18 cellular contexts compared by ENCODE assay signal in the genomic region with DNA sequence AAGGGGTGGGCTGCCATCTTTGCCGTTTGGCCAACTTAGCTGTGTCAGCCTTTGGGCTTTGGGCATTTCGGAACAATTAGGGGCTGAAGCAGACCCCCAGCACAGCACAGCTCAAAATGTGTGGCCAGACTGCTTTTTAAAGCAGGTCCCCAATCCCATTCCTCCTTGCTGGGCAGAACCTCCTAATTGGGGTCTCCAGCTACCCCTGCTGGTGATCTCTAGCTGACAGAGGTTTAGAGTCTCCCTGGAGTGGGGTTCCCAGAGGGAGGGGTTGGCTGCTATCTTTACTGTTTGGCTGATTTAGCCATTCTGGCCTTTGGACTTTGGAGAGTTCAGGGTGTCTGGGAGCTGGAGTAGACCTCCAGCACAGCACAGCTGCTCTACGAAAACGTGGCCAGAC.
A peak's percentile ranks its signal among the peaks of the same experiment; 100 is the strongest.
DNase-seq lines count a peak whose midpoint lies in the region; ATAC-seq, FAIRE-seq and TF ChIP-seq lines count a peak whose summit lies in the region.
"Had no signal": no experiment of that assay in that cellular context is flagged by ENCODE, and none has a peak within 500 bp of the region (broad histone marks: within the 10 kb centered on the region; RNA-seq: fewer than 3 reads in every experiment).

No MANE protein-coding gene starts in this region.

- H4K20me1 ChIP-seq in GM23338 (replicated peaks; ENCODE audit: insufficient read depth) (no peaks in the 10 kb centered on the region), H9 (ENCODE audit: control insufficient read depth, insufficient read depth, insufficient read length) (no peaks in the 10 kb centered on the region)

- DNase-seq in GM23338 (ENCODE audit: low spot score) (peak; percentile 24), H9 (no peak), endodermal cell (no peak), trophoblast cell (no peak), small intestine (no peak)
- DNase-seq in stimulated activated CD4-positive, alpha-beta T cell treated with anti-CD3 and anti-CD28 coated beads, Interleukin-4, amount 100 ng/mL, for 4 hours = no peak
- DNase-seq: C1 segment of cervical spinal cord; Calu3; CD4-positive, alpha-beta memory T cell; COR-L47; DMS53; DND-41; GM23248 had no signal

- no peak for FAIRE-seq in small intestine (lab: Jason Lieb, UNC)
- FAIRE-seq: G401.6, GM12878, H54 had no signal

- H3K18ac ChIP-seq in H9 (ENCODE audit: insufficient read length, low read depth, low read length) = no peak overlapping the region
- no peak overlapping the region for H3K18ac ChIP-seq in trophoblast cell (ENCODE audit: low read length)

- H4K5ac ChIP-seq in H9 (ENCODE audit: insufficient read length, low read depth, low read length) = no peak overlapping the region

- H4K12ac ChIP-seq in trophoblast cell (ENCODE audit: low read depth, low read length) = no peak overlapping the region

- no peak overlapping the region for H3K4ac ChIP-seq in H9 (ENCODE audit: low read depth, low read length)
- no peak overlapping the region for H3K4ac ChIP-seq in trophoblast cell (ENCODE audit: low read depth, low read length)

- H3K9me3 ChIP-seq in H9 (ENCODE audit: control insufficient read depth, low read depth, low read length) (no peaks in the 10 kb centered on the region), endodermal cell (ENCODE audit: control insufficient read depth, low read length) (no peaks in the 10 kb centered on the region), trophoblast cell (ENCODE audit: insufficient read depth, low read depth, low read length) (no peaks in the 10 kb centered on the region), small intestine (ENCODE audit: control insufficient read depth, low read depth) (no peaks in the 10 kb centered on the region)

- no peak overlapping the region for H3K27ac Mint-ChIP-seq in GM23338
- H3K27ac Mint-ChIP-seq in H9 = no peak overlapping the region
- H3K27ac Mint-ChIP-seq in endodermal cell = no peak overlapping the region
- H3K27ac Mint-ChIP-seq: CD4-positive, alpha-beta memory T cell had no signal

- H3K9me3 Mint-ChIP-seq in GM23338 (no peaks in the 10 kb centered on the region), H9 (peaks cover 0 to 2% of the 10 kb centered on the region in 2 experiments; a peak in 2 of 5 replicates), endodermal cell (no peaks in the 10 kb centered on the region)

- no peak overlapping the region for H3K56ac ChIP-seq in H9 (ENCODE audit: insufficient read length, low read depth, low read length)

- H2BK120ac ChIP-seq in H9 (ENCODE audit: low read depth, low read length, poor library complexity, severe bottlenecking) (no peak overlapping the region), trophoblast cell (ENCODE audit: insufficient read depth, low read length, poor library complexity) (no peak overlapping the region)

- H3K36me3 Mint-ChIP-seq in GM23338 (ENCODE audit: low read depth) (no peaks in the 10 kb centered on the region), H9 (ENCODE audit: insufficient read depth in 1 of 3, low read depth in 3 of 3) (no peaks in the 10 kb centered on the region), endodermal cell (ENCODE audit: low read depth) (no peaks in the 10 kb centered on the region)
- H3K36me3 Mint-ChIP-seq: CD4-positive, alpha-beta memory T cell had no signal

- H4K8ac ChIP-seq in H9 (replicated peaks; ENCODE audit: insufficient read length, low read depth, low read length) (no peak overlapping the region), trophoblast cell (ENCODE audit: low read depth, low read length) (no peak overlapping the region)

- H3K4me2 ChIP-seq in GM23338 (no peak overlapping the region), H9 (ENCODE audit: insufficient read depth, insufficient read length, low read length) (no peak overlapping the region), trophoblast cell (ENCODE audit: low read length) (no peak overlapping the region)

- H4K91ac ChIP-seq in H9 (ENCODE audit: insufficient read length, low read depth, low read length) (no peak overlapping the region), trophoblast cell (ENCODE audit: low read depth, low read length) (no peak overlapping the region)

- peaks cover 18% of the 10 kb centered on the region for H3K9me2 ChIP-seq in GM23338 (ENCODE audit: insufficient read depth)

- no peak overlapping the region for H3K23ac ChIP-seq in H9 (ENCODE audit: insufficient read length, low read depth, low read length)
- no peak overlapping the region for H3K23ac ChIP-seq in trophoblast cell (ENCODE audit: low read length)

- ATAC-seq in GM23338 = peak; percentile 46; the same call in 1 of the 3 replicates
- ATAC-seq in GM18909 (IDR thresholded peaks at IDR 0.05; ENCODE audit: poor library complexity, unreplicated experiment) = no peak
- ATAC-seq: GM12878, HCT116 had no signal

- no peaks in the 10 kb centered on the region for H3K23me2 ChIP-seq in H9 (ENCODE audit: insufficient read length, low read depth, low read length, poor library complexity, severe bottlenecking)

- H3K36me3 ChIP-seq in GM23338 (ENCODE audit: insufficient read depth) (no peaks in the 10 kb centered on the region), endodermal cell (ENCODE audit: control insufficient read depth, insufficient read depth, low read length) (no peaks in the 10 kb centered on the region), trophoblast cell (ENCODE audit: control insufficient read depth in 1 of 2, insufficient read depth in 2 of 2, low read length in 2 of 2) (no peaks in the 10 kb centered on the region), small intestine (ENCODE audit: control insufficient read depth in 2 of 2, insufficient read depth in 2 of 2, low read length in 2 of 2) (no peaks in the 10 kb centered on the region)

- no peaks in the 10 kb centered on the region for H3K27me3 ChIP-seq in GM23338 (ENCODE audit: insufficient read depth)
- H3K27me3 ChIP-seq in H9 (ENCODE audit: insufficient read depth, low read length) = no peaks in the 10 kb centered on the region
- no peaks in the 10 kb centered on the region for H3K27me3 ChIP-seq in endodermal cell (ENCODE audit: control insufficient read depth, insufficient read depth, low read length, poor library complexity, severe bottlenecking)
- no peaks in the 10 kb centered on the region for H3K27me3 ChIP-seq in trophoblast cell (ENCODE audit: insufficient read depth, low read length)
- no peaks in the 10 kb centered on the region for H3K27me3 ChIP-seq in small intestine (ENCODE audit: control insufficient read depth in 2 of 2, insufficient read depth in 2 of 2, low read length in 2 of 2)

- no peak overlapping the region for H2BK5ac ChIP-seq in H9 (ENCODE audit: insufficient read length, low read length)
- H2BK5ac ChIP-seq in trophoblast cell (ENCODE audit: low read depth, low read length, poor library complexity) = no peak overlapping the region

- H3K4me1 ChIP-seq in GM23338 (ENCODE audit: insufficient read depth) (0 out of 2 replicates have a peak, but pooled peaks cover 3% of the 10 kb centered on the region), H9 (ENCODE audit: insufficient read depth, low read length) (no peaks in the 10 kb centered on the region; the same call in 1 of the 2 replicates), endodermal cell (ENCODE audit: control insufficient read depth, insufficient read depth, low read length) (no peaks in the 10 kb centered on the region), trophoblast cell (ENCODE audit: control insufficient read depth in 1 of 2, insufficient read depth in 2 of 2, low read length in 2 of 2) (no peaks in the 10 kb centered on the region), small intestine (ENCODE audit: control insufficient read depth in 2 of 2, insufficient read depth in 1 of 2, low read depth in 1 of 2, low read length in 1 of 2) (no peaks in the 10 kb centered on the region)

- H3K79me2 ChIP-seq in GM23338 (replicated peaks; ENCODE audit: insufficient read depth) (no peaks in the 10 kb centered on the region), H9 (ENCODE audit: insufficient read depth, low read length) (no peaks in the 10 kb centered on the region), trophoblast cell (ENCODE audit: control insufficient read depth, insufficient read depth, low read length, poor library complexity) (no peaks in the 10 kb centered on the region)

- H3K4me1 Mint-ChIP-seq in GM23338 (no peaks in the 10 kb centered on the region), H9 (no peaks in the 10 kb centered on the region), endodermal cell (peaks cover 1% of the 10 kb centered on the region)
- H3K4me1 Mint-ChIP-seq: CD4-positive, alpha-beta memory T cell had no signal

- WGBS in H9 (ENCODE audit: extremely low coverage, insufficient read length, low lambda C conversion rate) = no CpG with 5 or more reads among the region's 4 CpGs
- 93 to 100% methylated on average over 2 to 4 of the region's 4 CpGs for whole genome bisulfite sequencing in endodermal cell (ENCODE audit: insufficient coverage in 1 of 2, insufficient read length in 1 of 2), 2 experiments
- no CpG with 5 or more reads among the region's 4 CpGs for WGBS in trophoblast cell (ENCODE audit: extremely low coverage, insufficient coverage, insufficient read length)
- WGBS in small intestine, 3 donors = 54 to 75% (median 55%) methylated on average over 4 of the region's 4 CpGs

- H3K4me3 ChIP-seq in GM23338 (no peak overlapping the region), endodermal cell (ENCODE audit: low read length) (no peak overlapping the region), trophoblast cell (ENCODE audit: low read depth, low read length) (no peak overlapping the region), small intestine (ENCODE audit: low read depth in 1 of 2, low read length in 2 of 2) (no peak overlapping the region)
- H3K4me3 ChIP-seq: GM12878, GM23248 had no signal

- H3K27me3 Mint-ChIP-seq in GM23338 (ENCODE audit: insufficient read depth, low read depth, poor library complexity) (no peaks in the 10 kb centered on the region), H9 (ENCODE audit: low read depth) (no peaks in the 10 kb centered on the region), endodermal cell (ENCODE audit: insufficient read depth) (no peaks in the 10 kb centered on the region)
- H3K27me3 Mint-ChIP-seq: CD4-positive, alpha-beta memory T cell had no signal

- no peak overlapping the region for H3T11ph ChIP-seq in H9 (ENCODE audit: low read length)

- TF ChIP-seq CTCF in GM23338 (conservative IDR thresholded peaks at IDR 0.05; ENCODE audit: low read depth in 2 of 2) (peak; percentile 35 to 59; a peak in 3 of 4 replicates), H9 (conservative IDR thresholded peaks at IDR 0.05) (peak; percentile 32; the same call in 1 of the 3 replicates), endodermal cell (conservative IDR thresholded peaks at IDR 0.05) (peak; percentile 52)

- H2BK15ac ChIP-seq in H9 (ENCODE audit: low read depth, low read length) = no peak overlapping the region

- no peak overlapping the region for H3K14ac ChIP-seq in H9 (ENCODE audit: insufficient read depth, low read length)
- no peak overlapping the region for H3K14ac ChIP-seq in trophoblast cell (ENCODE audit: low read length)

- no peak overlapping the region for H3K4me3 Mint-ChIP-seq in GM23338
- H3K4me3 Mint-ChIP-seq in H9 = no peak overlapping the region
- H3K4me3 Mint-ChIP-seq in endodermal cell = no peak overlapping the region
- H3K4me3 Mint-ChIP-seq: CD4-positive, alpha-beta memory T cell had no signal

- H2BK12ac ChIP-seq in H9 (ENCODE audit: insufficient read length, low read depth, low read length) (no peak overlapping the region), trophoblast cell (ENCODE audit: low read length) (no peak overlapping the region)

- H3K79me1 ChIP-seq in H9 (ENCODE audit: insufficient read depth, low read depth, low read length, poor library complexity, severe bottlenecking) (no peaks in the 10 kb centered on the region), trophoblast cell (ENCODE audit: low read length) (no peaks in the 10 kb centered on the region)

- H2AFZ ChIP-seq in GM23338 = no peak overlapping the region
- no peak overlapping the region for H2AFZ ChIP-seq in H9 (ENCODE audit: low read length)
- no peak overlapping the region for H2AFZ ChIP-seq in trophoblast cell (ENCODE audit: insufficient read depth, low read length, poor library complexity)
- H2AFZ ChIP-seq: GM23248 had no signal

- H3K9ac ChIP-seq in H9 (ENCODE audit: extremely low read depth, insufficient read length, low read length) (no peak overlapping the region), endodermal cell (ENCODE audit: extremely low read depth, low read length, poor library complexity, severe bottlenecking) (no peak overlapping the region), trophoblast cell (ENCODE audit: low read length) (peak overlapping the region; percentile 29)
- H3K9ac ChIP-seq: GM23248 had no signal

- no peak overlapping the region for H3K27ac ChIP-seq in GM23338 (ENCODE audit: low read depth)
- no peak overlapping the region for H3K27ac ChIP-seq in H9 (ENCODE audit: insufficient read length, low read depth, low read length)
- no peak overlapping the region for H3K27ac ChIP-seq in endodermal cell (ENCODE audit: low read depth, low read length)
- H3K27ac ChIP-seq in trophoblast cell (ENCODE audit: low read depth, low read length) = no peak overlapping the region
- H3K27ac ChIP-seq in small intestine (ENCODE audit: low read depth in 1 of 2, low read length in 1 of 2) = no peak overlapping the region
- H3K27ac ChIP-seq: GM23248 had no signal

- no peak overlapping the region for H2BK20ac ChIP-seq in H9 (ENCODE audit: low read depth, low read length, poor library complexity, severe bottlenecking)

- no peaks in the 10 kb centered on the region for H3F3A ChIP-seq in GM23338 (replicated peaks; ENCODE audit: low read depth)

- H2AK5ac ChIP-seq in H9 (ENCODE audit: insufficient read length, low read length) (no peak overlapping the region), trophoblast cell (ENCODE audit: low read length) (no peak overlapping the region)
